Comparison of ENCODE assay signal across 18 cellular contexts in genomic region chr20:36633285-36633772, GRCh38. TPM values are rescaled to one million over a fixed set of nuclear protein-coding genes. Genes with fewer than 3 reads are reported as not detected.
DNase-seq lines count a peak whose midpoint lies in the region; ATAC-seq lines count a peak whose summit lies in the region.
"Had no signal": no experiment of that assay in that cellular context is flagged by ENCODE, and none has a peak within 500 bp of the region (broad histone marks: within the 10 kb centered on the region; RNA-seq: fewer than 3 reads in every experiment).

No MANE protein-coding gene starts in this region.

- peaks cover 35 to 73% (median 41%) of the 10 kb centered on the region in 3 donors for H3K4me1 Mint-ChIP-seq in CD8-positive, alpha-beta memory T cell
- H3K4me1 Mint-ChIP-seq in T-cell: peaks cover 40 to 48% (median 44%) of the 10 kb centered on the region in 3 donors
- peaks cover 26 to 72% (median 47%) of the 10 kb centered on the region in 4 donors for H3K4me1 Mint-ChIP-seq in naive thymus-derived CD8-positive, alpha-beta T cell

- no peaks in the 10 kb centered on the region for H3K27me3 ChIP-seq in CD8-positive, alpha-beta memory T cell (ENCODE audit: insufficient read depth, low read length, poor library complexity, severe bottlenecking)

- POLR2A ChIA-PET in CD8-positive, alpha-beta memory T cell (lab: Charles Lee): interaction anchor here (1.1 kb wide), 1 partner anchor 12 kb away, joined by 3 read pairs; the partner anchor contains the start of gene SLA2
- POLR2A ChIA-PET in T-cell (lab: Charles Lee): interaction anchor here in 1 of 2 donors (0.5 kb wide), 1 partner anchor 14 kb away, joined by 5 read pairs; no protein-coding TSS in a partner anchor
- POLR2A ChIA-PET in naive thymus-derived CD8-positive, alpha-beta T cell (lab: Charles Lee): interaction anchor here (0.9 to 6.7 kb wide), 3 partner anchors 11 to 28 kb away, joined by 3 to 108 read pairs (median 3); partner anchors contain the start of genes RAB5IF and SLA2

- H3K4me3 ChIP-seq in CD8-positive, alpha-beta memory T cell (ENCODE audit: low read length): no peak overlapping the region

- no peak overlapping the region for H3K4me3 Mint-ChIP-seq in CD8-positive, alpha-beta memory T cell
- H3K4me3 Mint-ChIP-seq in T-cell: no peak overlapping the region
- H3K4me3 Mint-ChIP-seq in naive thymus-derived CD8-positive, alpha-beta T cell: no peak overlapping the region

- H3K9me3 ChIP-seq in CD8-positive, alpha-beta memory T cell (ENCODE audit: low read length): no peaks in the 10 kb centered on the region

- H3K27ac ChIP-seq in CD8-positive, alpha-beta memory T cell (ENCODE audit: low read depth, low read length): no peak overlapping the region

- CTCF ChIA-PET in CD8-positive, alpha-beta memory T cell (lab: Charles Lee): interaction anchor here (1.1 to 2.2 kb wide), 2 partner anchors 20 to 42 kb away, joined by 3 to 5 read pairs; no protein-coding TSS in a partner anchor
- CTCF ChIA-PET in T-cell (lab: Charles Lee): interaction anchor here in 1 of 2 donors (0.5 kb wide), 1 partner anchor 66 kb away, joined by 5 read pairs; no protein-coding TSS in a partner anchor

- H3K4me1 ChIP-seq in CD8-positive, alpha-beta memory T cell (ENCODE audit: insufficient read depth, low read length): peaks cover 28% of the 10 kb centered on the region

- peaks cover 9 to 41% of the 10 kb centered on the region in 2 donors for H3K36me3 Mint-ChIP-seq in activated naive CD4-positive, alpha-beta T cell treated with anti-CD3 and anti-CD28 coated beads, Interleukin-2, amount 50 U/mL, for 72 hours
- peaks cover 3 to 84% (median 18%) of the 10 kb centered on the region in 3 donors for H3K36me3 Mint-ChIP-seq in CD8-positive, alpha-beta memory T cell
- H3K36me3 Mint-ChIP-seq in T-cell: peaks cover 47% of the 10 kb centered on the region
- peaks cover 4 to 81% (median 26%) of the 10 kb centered on the region in 3 donors for H3K36me3 Mint-ChIP-seq in naive thymus-derived CD8-positive, alpha-beta T cell

- H3K9me3 Mint-ChIP-seq in activated naive CD4-positive, alpha-beta T cell treated with anti-CD3 and anti-CD28 coated beads, Interleukin-2, amount 50 U/mL, for 72 hours: no peaks in the 10 kb centered on the region
- no peaks in the 10 kb centered on the region for H3K9me3 Mint-ChIP-seq in CD8-positive, alpha-beta memory T cell
- no peaks in the 10 kb centered on the region for H3K9me3 Mint-ChIP-seq in T-cell
- no peaks in the 10 kb centered on the region for H3K9me3 Mint-ChIP-seq in naive thymus-derived CD8-positive, alpha-beta T cell

- no peak for ATAC-seq in activated naive CD4-positive, alpha-beta T cell treated with anti-CD3 and anti-CD28 coated beads, Interleukin-2, amount 50 U/mL, for 72 hours
- no peak for ATAC-seq in T-cell (replicated peaks in 1 of 4)
- ATAC-seq in naive thymus-derived CD8-positive, alpha-beta T cell: no peak
- ATAC-seq: HCT116 had no signal

- H3K27me3 Mint-ChIP-seq in CD8-positive, alpha-beta memory T cell: no peaks in the 10 kb centered on the region
- no peaks in the 10 kb centered on the region for H3K27me3 Mint-ChIP-seq in T-cell
- no peaks in the 10 kb centered on the region for H3K27me3 Mint-ChIP-seq in naive thymus-derived CD8-positive, alpha-beta T cell

- peaks cover 29% of the 10 kb centered on the region for H3K36me3 ChIP-seq in CD8-positive, alpha-beta memory T cell (ENCODE audit: insufficient read depth, low read length)

- DNase-seq in activated naive CD4-positive, alpha-beta T cell treated with anti-CD3 and anti-CD28 coated beads, Interleukin-2, amount 50 U/mL, for 72 hours (ENCODE audit: low spot score in 2 of 2): no peak
- DNase-seq in activated naive CD4-positive, alpha-beta T cell treated with anti-CD3 and anti-CD28 coated beads, Interleukin-2, amount 50 U/mL, for 16 hours: no peak
- DNase-seq in CD8-positive, alpha-beta memory T cell: no peak
- no peak for DNase-seq in T-cell
- no peak for DNase-seq in naive thymus-derived CD8-positive, alpha-beta T cell
- DNase-seq in dedifferentiated amniotic fluid mesenchymal stem cell (ENCODE audit: extremely low spot score): no peak
- DNase-seq in occipital lobe (lab: John Stamatoyannopoulos, UW): no peak
- DNase-seq: DMS79 treated with DMSO at 0.1 percent for 48 hours, KG1, NCI-H1436 treated with DMSO at 0.1 percent for 48 hours, NCI-H2029 treated with DMSO at 0.1 percent for 48 hours, NCI-H2171 treated with DMSO at 0.1 percent for 48 hours, NCI-H446 treated with DMSO at 0.1 percent for 48 hours, NCI-H748 treated with DMSO at 0.1 percent for 48 hours, OCI-M1, SHP77 treated with DMSO at 0.1 percent for 48 hours had no signal

- peak overlapping the region; percentile 25 to 72 for H3K27ac Mint-ChIP-seq in activated naive CD4-positive, alpha-beta T cell treated with anti-CD3 and anti-CD28 coated beads, Interleukin-2, amount 50 U/mL, for 72 hours
- peak overlapping the region in 7 of 8 donors; percentile 29 to 98 (median 77) for H3K27ac Mint-ChIP-seq in CD8-positive, alpha-beta memory T cell
- H3K27ac Mint-ChIP-seq in T-cell: peak overlapping the region; percentile 99 to 100
- peak overlapping the region in 9 of 10 donors; percentile 20 to 98 (median 95) for H3K27ac Mint-ChIP-seq in naive thymus-derived CD8-positive, alpha-beta T cell

RNA-seq across cellular contexts. Expression of gene SLA2, which starts 12.7 kb away (rescaled TPM):
- 10 to 100 TPM; 33.7 to 66.8 TPM for total RNA-seq in activated naive CD4-positive, alpha-beta T cell treated with anti-CD3 and anti-CD28 coated beads, Interleukin-2, amount 50 U/mL, for 72 hours
- total RNA-seq in CD8-positive, alpha-beta memory T cell: 10 to 100 TPM; 47.8 to 51.2 TPM
- 15.0 TPM for polyA plus RNA-seq in CD8-positive, alpha-beta memory T cell
- total RNA-seq in T-cell: 10 to 100 TPM; 26.2 to 46.0 (median 28.8) TPM
- 10 to 100 TPM; 34.3 to 34.4 TPM for total RNA-seq in naive thymus-derived CD8-positive, alpha-beta T cell
- polyA plus RNA-seq in naive thymus-derived CD8-positive, alpha-beta T cell: 10 to 100 TPM; 18.9 to 22.2 (median 19.1) TPM
- not detected for total RNA-seq in occipital lobe
- total RNA-seq: RPMI7951 had no signal

RNA-seq across cellular contexts. Expression of gene RAB5IF, which starts 27.8 kb away (rescaled TPM):
- total RNA-seq in activated naive CD4-positive, alpha-beta T cell treated with anti-CD3 and anti-CD28 coated beads, Interleukin-2, amount 50 U/mL, for 72 hours: 100 to 1,000 TPM in 1 of 2 donors, 10 to 100 TPM in 1; 75.5 to 107 TPM
- total RNA-seq in CD8-positive, alpha-beta memory T cell: 100 to 1,000 TPM; 159 to 173 TPM
- 180 TPM for polyA plus RNA-seq in CD8-positive, alpha-beta memory T cell
- total RNA-seq in T-cell (10 to 100 TPM; 53.6 to 72.2 (median 59.9) TPM), occipital lobe (25.0 TPM)
- 10 to 100 TPM; 58.1 to 59.7 TPM for total RNA-seq in naive thymus-derived CD8-positive, alpha-beta T cell
- 100 to 1,000 TPM; 113 to 141 (median 138) TPM for polyA plus RNA-seq in naive thymus-derived CD8-positive, alpha-beta T cell

RNA-seq across cellular contexts. Expression of gene TGIF2, which starts 59.9 kb away (rescaled TPM):
- total RNA-seq in activated naive CD4-positive, alpha-beta T cell treated with anti-CD3 and anti-CD28 coated beads, Interleukin-2, amount 50 U/mL, for 72 hours: 10 to 100 TPM; 33.7 to 52.6 TPM
- 10 to 100 TPM; 46.1 to 49.8 TPM for total RNA-seq in CD8-positive, alpha-beta memory T cell
- 24.6 TPM for polyA plus RNA-seq in CD8-positive, alpha-beta memory T cell
- 10 to 100 TPM; 31.2 to 39.7 (median 35.6) TPM for total RNA-seq in T-cell
- 10 to 100 TPM; 37.8 to 38.4 TPM for total RNA-seq in naive thymus-derived CD8-positive, alpha-beta T cell
- 10 to 100 TPM; 25.7 to 36.8 (median 30.8) TPM for polyA plus RNA-seq in naive thymus-derived CD8-positive, alpha-beta T cell
- 11.5 TPM for total RNA-seq in occipital lobe

Comparison
In these comparisons a context has a peak if more than half of its experiments do, and no peak if none do; other contexts are left out.
1. H3K27ac Mint-ChIP-seq: peak in every context shown above with its lines; median percentile 100 in T-cell; 95 in naive thymus-derived CD8-positive, alpha-beta T cell; 77 in CD8-positive, alpha-beta memory T cell; 48 in activated naive CD4-positive, alpha-beta T cell treated with anti-CD3 and anti-CD28 coated beads, Interleukin-2, amount 50 U/mL, for 72 hours.
2. RNA of gene SLA2, which starts 12.7 kb away (total RNA-seq): 33.7 to 66.8 TPM in activated naive CD4-positive, alpha-beta T cell treated with anti-CD3 and anti-CD28 coated beads, Interleukin-2, amount 50 U/mL, for 72 hours, 47.8 to 51.2 TPM in CD8-positive, alpha-beta memory T cell, 34.3 to 34.4 TPM in naive thymus-derived CD8-positive, alpha-beta T cell and 26.2 to 46.0 TPM in T-cell; not detected in occipital lobe (single experiment); every median in the first group is over 10 times any median in the second.